Comparison of ENCODE assay signal across 29 cellular contexts in the genomic region with DNA sequence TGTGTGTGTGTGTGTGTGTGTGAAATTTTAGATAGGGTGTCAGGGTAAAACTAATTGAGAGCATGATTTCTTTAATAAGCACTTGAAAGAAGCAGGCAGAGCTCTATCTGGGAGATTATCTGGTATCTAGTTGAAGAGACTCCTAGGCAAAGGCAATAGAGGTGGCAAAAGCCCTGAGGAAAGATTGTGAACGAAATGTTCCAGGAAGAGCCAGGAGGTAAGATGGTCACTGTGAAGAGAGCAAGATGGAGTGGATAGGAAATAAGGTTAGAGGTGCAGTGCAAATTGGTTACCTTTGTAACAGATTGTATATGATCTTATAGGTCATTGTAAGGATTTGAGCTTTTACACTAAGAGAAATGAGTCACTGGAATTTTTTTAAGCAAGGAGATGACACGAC.
"Had no signal": no experiment of that assay in that cellular context is flagged by ENCODE, and none has a peak within 500 bp of the region (broad histone marks: within the 10 kb centered on the region; RNA-seq: fewer than 3 reads in every experiment).

No MANE protein-coding gene starts in this region.

- H3K27ac Mint-ChIP-seq: naive thymus-derived CD8-positive, alpha-beta T cell; natural killer cell treated with Interleukin-12 subunit alpha and Interleukin-12 subunit beta and Interleukin-15 and Interleukin-18, amount 100 ng/mL, for 72 hours; nephron progenitor cell; progenitor cell of endocrine pancreas; stimulated activated effector memory CD8-positive, alpha-beta T cell treated with anti-CD3 and anti-CD28 coated beads, Interleukin-12 subunit alpha, Interleukin-12 subunit beta, amount 100 ng/mL, for 72 hours; stimulated activated naive B cell treated with anti-CD40 and anti-IgM and Interleukin-4, amounts not matched to agents 10 μg/mL and 1 μg/mL and 100 μg/mL, for 72 hours; stimulated activated naive CD8-positive, alpha-beta T cell treated with anti-CD3 and anti-CD28 coated beads, Interleukin-15, Interleukin-2, amounts not matched to agents 100 ng/mL and 50 ng/mL, for 24 hours; type B pancreatic cell had no signal

- H3K9ac ChIP-seq: parathyroid adenoma had no signal

- ATAC-seq: naive thymus-derived CD8-positive, alpha-beta T cell; natural killer cell treated with Interleukin-12 subunit alpha and Interleukin-12 subunit beta and Interleukin-15 and Interleukin-18, amount 100 ng/mL, for 72 hours; psoas muscle; right cardiac atrium; right lobe of liver; stimulated activated effector memory CD8-positive, alpha-beta T cell treated with anti-CD3 and anti-CD28 coated beads, Interleukin-12 subunit alpha, Interleukin-12 subunit beta, amount 100 ng/mL, for 72 hours; stimulated activated naive B cell treated with anti-CD40 and anti-IgM and Interleukin-4, amounts not matched to agents 10 μg/mL and 1 μg/mL and 100 μg/mL, for 72 hours; upper lobe of right lung had no signal

- H3K36me3 ChIP-seq: neutrophil, right lobe of liver, sigmoid colon, stomach, thoracic aorta, thyroid gland, tibial nerve, upper lobe of right lung, uterus had no signal

- H3K36me3 Mint-ChIP-seq: naive thymus-derived CD8-positive, alpha-beta T cell; natural killer cell treated with Interleukin-12 subunit alpha and Interleukin-12 subunit beta and Interleukin-15 and Interleukin-18, amount 100 ng/mL, for 72 hours; stimulated activated effector memory CD8-positive, alpha-beta T cell treated with anti-CD3 and anti-CD28 coated beads, Interleukin-12 subunit alpha, Interleukin-12 subunit beta, amount 100 ng/mL, for 72 hours; stimulated activated naive B cell treated with anti-CD40 and anti-IgM and Interleukin-4, amounts not matched to agents 10 μg/mL and 1 μg/mL and 100 μg/mL, for 72 hours; type B pancreatic cell had no signal

- H3K27me3 Mint-ChIP-seq: progenitor cell of endocrine pancreas, type B pancreatic cell had no signal

- DNase-seq: naive thymus-derived CD8-positive, alpha-beta T cell; nephron progenitor cell; nucleus accumbens; posterior cingulate gyrus; psoas muscle; right cardiac atrium; right lobe of liver; sigmoid colon; small intestine; stimulated activated CD4-positive, alpha-beta T cell treated with anti-CD3 and anti-CD28 coated beads, Interleukin-15, amount 100 ng/mL, for 24 hours; stimulated activated CD4-positive, alpha-beta T cell treated with anti-CD3 and anti-CD28 coated beads, Interleukin-2, amount 100 ng/mL, for 24 hours; stimulated activated CD4-positive, alpha-beta T cell treated with anti-CD3 and anti-CD28 coated beads, Interleukin-2, amount 100 ng/mL, for 48 hours; stimulated activated CD4-positive, alpha-beta T cell treated with anti-CD3 and anti-CD28 coated beads, Interleukin-4, amount 100 ng/mL, for 24 hours; stimulated activated naive B cell treated with anti-CD40 and anti-IgM and Interleukin-4, amounts not matched to agents 10 μg/mL and 1 μg/mL and 100 μg/mL, for 72 hours; stimulated activated naive CD4-positive, alpha-beta T cell treated with Interleukin-2 at 50 U/mL for 16 hours; stomach; thyroid gland; upper lobe of right lung; uterus had no signal

- H3K4me1 ChIP-seq: parathyroid adenoma, psoas muscle, right lobe of liver, sigmoid colon, stomach, thyroid gland, tibial nerve, upper lobe of right lung, uterus had no signal

- H3K4me3 Mint-ChIP-seq: naive thymus-derived CD8-positive, alpha-beta T cell; natural killer cell treated with Interleukin-12 subunit alpha and Interleukin-12 subunit beta and Interleukin-15 and Interleukin-18, amount 100 ng/mL, for 72 hours; nephron progenitor cell; neural crest cell; stimulated activated effector memory CD8-positive, alpha-beta T cell treated with anti-CD3 and anti-CD28 coated beads, Interleukin-12 subunit alpha, Interleukin-12 subunit beta, amount 100 ng/mL, for 72 hours; stimulated activated naive B cell treated with anti-CD40 and anti-IgM and Interleukin-4, amounts not matched to agents 10 μg/mL and 1 μg/mL and 100 μg/mL, for 72 hours; stimulated activated naive CD8-positive, alpha-beta T cell treated with anti-CD3 and anti-CD28 coated beads, Interleukin-15, Interleukin-2, amounts not matched to agents 100 ng/mL and 50 ng/mL, for 24 hours; type B pancreatic cell had no signal

- H3K4me3 ChIP-seq: psoas muscle, right lobe of liver, sigmoid colon, stomach, thoracic aorta, thyroid gland, tibial nerve, upper lobe of right lung, uterus had no signal

- H3K4me1 Mint-ChIP-seq: naive thymus-derived CD8-positive, alpha-beta T cell; nephron progenitor cell; neural crest cell; stimulated activated effector memory CD8-positive, alpha-beta T cell treated with anti-CD3 and anti-CD28 coated beads, Interleukin-12 subunit alpha, Interleukin-12 subunit beta, amount 100 ng/mL, for 72 hours; stimulated activated naive B cell treated with anti-CD40 and anti-IgM and Interleukin-4, amounts not matched to agents 10 μg/mL and 1 μg/mL and 100 μg/mL, for 72 hours had no signal

- FAIRE-seq: small intestine had no signal

- H3K9me3 ChIP-seq: neutrophil, psoas muscle, right lobe of liver, sigmoid colon, stomach, thoracic aorta, thyroid gland, tibial nerve, upper lobe of right lung, uterus had no signal

- H2AFZ ChIP-seq: parathyroid adenoma had no signal

- H3K9me3 Mint-ChIP-seq: natural killer cell treated with Interleukin-12 subunit alpha and Interleukin-12 subunit beta and Interleukin-15 and Interleukin-18, amount 100 ng/mL, for 72 hours; nephron progenitor cell; neural crest cell; stimulated activated effector memory CD8-positive, alpha-beta T cell treated with anti-CD3 and anti-CD28 coated beads, Interleukin-12 subunit alpha, Interleukin-12 subunit beta, amount 100 ng/mL, for 72 hours; stimulated activated naive CD8-positive, alpha-beta T cell treated with anti-CD3 and anti-CD28 coated beads, Interleukin-15, Interleukin-2, amounts not matched to agents 100 ng/mL and 50 ng/mL, for 24 hours; type B pancreatic cell had no signal

- H3K79me2 ChIP-seq: parathyroid adenoma had no signal

- H3K27ac ChIP-seq: neutrophil, parathyroid adenoma, psoas muscle, right lobe of liver, sigmoid colon, stomach, thoracic aorta, thyroid gland, tibial nerve, upper lobe of right lung, uterus had no signal

- H3K27me3 ChIP-seq: neutrophil, right lobe of liver, sigmoid colon, stomach, thyroid gland, tibial nerve, upper lobe of right lung, uterus had no signal
